In the genomic region with DNA sequence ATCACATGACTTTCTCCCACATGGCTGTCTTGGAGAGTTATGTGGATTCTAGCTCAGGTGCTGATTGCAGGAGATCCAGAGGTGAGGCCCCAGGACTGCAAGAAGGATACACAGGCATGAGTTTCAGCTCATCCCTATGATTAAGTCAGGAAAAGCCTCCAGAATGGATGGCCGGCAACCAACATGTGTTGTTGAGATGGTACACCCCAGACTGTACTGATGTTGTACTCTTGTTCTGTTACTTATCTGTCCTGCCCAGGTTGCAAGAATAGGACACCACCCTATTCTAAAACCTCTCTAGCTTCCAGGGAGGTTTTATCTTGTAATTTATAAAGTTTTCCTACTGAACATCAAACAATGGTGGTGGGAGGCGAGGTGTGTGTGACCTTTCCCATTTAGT, we compare ENCODE assay signal across 1 cellular context.
A peak's percentile ranks its signal among the peaks of the same experiment; 100 is the strongest.
TF ChIP-seq lines count a peak whose summit lies in the region.

No MANE protein-coding gene starts in this region.

TF ChIP-seq in K562, 482 proteins besides CTCF, POLR2A, EP300 and RAD21 (continued from another document):
- TF ChIP-seq, protein P1, sequence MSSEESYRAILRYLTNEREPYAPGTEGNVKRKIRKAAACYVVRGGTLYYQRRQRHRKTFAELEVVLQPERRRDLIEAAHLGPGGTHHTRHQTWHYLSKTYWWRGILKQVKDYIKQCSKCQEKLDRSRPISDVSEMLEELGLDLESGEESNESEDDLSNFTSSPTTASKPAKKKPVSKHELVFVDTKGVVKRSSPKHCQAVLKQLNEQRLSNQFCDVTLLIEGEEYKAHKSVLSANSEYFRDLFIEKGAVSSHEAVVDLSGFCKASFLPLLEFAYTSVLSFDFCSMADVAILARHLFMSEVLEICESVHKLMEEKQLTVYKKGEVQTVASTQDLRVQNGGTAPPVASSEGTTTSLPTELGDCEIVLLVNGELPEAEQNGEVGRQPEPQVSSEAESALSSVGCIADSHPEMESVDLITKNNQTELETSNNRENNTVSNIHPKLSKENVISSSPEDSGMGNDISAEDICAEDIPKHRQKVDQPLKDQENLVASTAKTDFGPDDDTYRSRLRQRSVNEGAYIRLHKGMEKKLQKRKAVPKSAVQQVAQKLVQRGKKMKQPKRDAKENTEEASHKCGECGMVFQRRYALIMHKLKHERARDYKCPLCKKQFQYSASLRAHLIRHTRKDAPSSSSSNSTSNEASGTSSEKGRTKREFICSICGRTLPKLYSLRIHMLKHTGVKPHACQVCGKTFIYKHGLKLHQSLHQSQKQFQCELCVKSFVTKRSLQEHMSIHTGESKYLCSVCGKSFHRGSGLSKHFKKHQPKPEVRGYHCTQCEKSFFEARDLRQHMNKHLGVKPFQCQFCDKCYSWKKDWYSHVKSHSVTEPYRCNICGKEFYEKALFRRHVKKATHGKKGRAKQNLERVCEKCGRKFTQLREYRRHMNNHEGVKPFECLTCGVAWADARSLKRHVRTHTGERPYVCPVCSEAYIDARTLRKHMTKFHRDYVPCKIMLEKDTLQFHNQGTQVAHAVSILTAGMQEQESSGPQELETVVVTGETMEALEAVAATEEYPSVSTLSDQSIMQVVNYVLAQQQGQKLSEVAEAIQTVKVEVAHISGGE (CRISPR knock-in tag; IDR thresholded peaks at IDR 0.05), result 0 out of 6 replicates have a peak, but pooled peaks of 1 of the 3 experiments have one; percentile 25
